In the genomic region with DNA sequence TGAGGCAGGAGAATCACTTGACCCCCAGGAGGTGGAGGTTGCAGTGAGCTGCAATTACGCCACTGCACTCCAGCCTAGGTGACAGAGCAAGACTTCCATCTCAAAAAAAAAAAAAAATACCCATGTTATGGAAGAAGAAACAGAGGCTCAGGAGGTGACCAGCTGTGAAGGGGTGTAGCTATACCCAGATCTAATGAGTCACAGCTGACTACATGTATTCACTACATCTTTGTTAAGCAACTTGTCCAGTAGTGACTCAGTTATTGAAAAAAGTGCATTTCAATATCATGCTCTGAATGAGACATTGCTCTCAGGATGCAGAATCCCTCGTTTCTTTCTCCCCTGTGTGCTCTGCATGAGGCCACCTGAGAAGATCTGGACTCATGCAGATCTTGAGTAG, we compare ENCODE assay signal across 1 cellular context.
TF ChIP-seq lines count a peak whose summit lies in the region.

No MANE protein-coding gene starts in this region.

TF ChIP-seq in A549, 52 proteins besides CTCF, POLR2A, EP300 and RAD21 (continued from another document):
- TF ChIP-seq HMGXB4 (CRISPR knock-in tag; IDR thresholded peaks at IDR 0.05; ENCODE audit: borderline replicate concordance) (no peak), ZFP36 (IDR thresholded peaks at IDR 0.05; ENCODE audit: borderline replicate concordance, partially characterized antibody) (no peak), EHF (CRISPR knock-in tag; IDR thresholded peaks at IDR 0.05) (no peak), NPAS2 (CRISPR knock-in tag; IDR thresholded peaks at IDR 0.05; ENCODE audit: borderline replicate concordance) (no peak), ZNF302 (CRISPR knock-in tag; IDR thresholded peaks at IDR 0.05) (no peak)
- TF ChIP-seq, protein P1, sequence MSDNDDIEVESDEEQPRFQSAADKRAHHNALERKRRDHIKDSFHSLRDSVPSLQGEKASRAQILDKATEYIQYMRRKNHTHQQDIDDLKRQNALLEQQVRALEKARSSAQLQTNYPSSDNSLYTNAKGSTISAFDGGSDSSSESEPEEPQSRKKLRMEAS (IDR thresholded peaks at IDR 0.05) = no peak
